1 cellular context compared by ENCODE assay signal in genomic region chr11:112290462-112290894, GRCh38.
TF ChIP-seq lines count a peak whose summit lies in the region.

No MANE protein-coding gene starts in this region.

TF ChIP-seq in K562, 482 proteins besides CTCF, POLR2A, EP300 and RAD21 (continued from another document):
- TF ChIP-seq STAG1 (CRISPR knock-in tag; IDR thresholded peaks at IDR 0.05; ENCODE audit: borderline replicate concordance) = no peak
- TF ChIP-seq JUN (IDR thresholded peaks at IDR 0.05; ENCODE audit: borderline replicate concordance, low read depth, low read length) = no peak
- no peak for TF ChIP-seq JUN (CRISPR knock-in tag; IDR thresholded peaks at IDR 0.05; ENCODE audit: borderline replicate concordance)
- TF ChIP-seq ATF7 (IDR thresholded peaks at IDR 0.05) = 0 out of 2 replicates have a peak, but pooled peaks have one; percentile 1
- TF ChIP-seq ZNF174 (CRISPR knock-in tag; IDR thresholded peaks at IDR 0.05) = no peak
- TF ChIP-seq ZNF766 (CRISPR knock-in tag; conservative IDR thresholded peaks at IDR 0.05) = no peak
- TF ChIP-seq CBX5 (IDR thresholded peaks at IDR 0.05; ENCODE audit: borderline replicate concordance, low read depth) = no peak
- TF ChIP-seq SMARCA4 (IDR thresholded peaks at IDR 0.05) = no peak
- TF ChIP-seq ZNF79 (CRISPR knock-in tag; IDR thresholded peaks at IDR 0.05; ENCODE audit: low read depth) = peak; percentile 94
- TF ChIP-seq ZNF668 (CRISPR knock-in tag; IDR thresholded peaks at IDR 0.05) = no peak
- no peak for TF ChIP-seq CEBPG (CRISPR knock-in tag; IDR thresholded peaks at IDR 0.05)
- no peak for TF ChIP-seq CEBPG (tag; conservative IDR thresholded peaks at IDR 0.05 in 1 of 2, IDR thresholded peaks at IDR 0.05 in 1 of 2)
- TF ChIP-seq THRA (IDR thresholded peaks at IDR 0.05) = no peak
- 0 out of 2 replicates have a peak, but pooled peaks have one; percentile 7 for TF ChIP-seq XRCC5 (IDR thresholded peaks at IDR 0.05; ENCODE audit: low read depth, low read length)
- no peak for TF ChIP-seq GTF2F1 (IDR thresholded peaks at IDR 0.05; ENCODE audit: low read depth, low read length)
- TF ChIP-seq ZNF121 (CRISPR knock-in tag; conservative IDR thresholded peaks at IDR 0.05) = no peak
- no peak for TF ChIP-seq E2F1 (CRISPR knock-in tag; IDR thresholded peaks at IDR 0.05)
